18 cellular contexts compared by ENCODE assay signal in genomic region chr2:146532748-146533147, GRCh38.
DNase-seq lines count a peak whose midpoint lies in the region; ATAC-seq and TF ChIP-seq lines count a peak whose summit lies in the region.
"Had no signal": no experiment of that assay in that cellular context is flagged by ENCODE, and none has a peak within 500 bp of the region (broad histone marks: within the 10 kb centered on the region; RNA-seq: fewer than 3 reads in every experiment).

No MANE protein-coding gene starts in this region.

- TF ChIP-seq CTCF in H9 (conservative IDR thresholded peaks at IDR 0.05) (no peak), upper lobe of left lung (IDR thresholded peaks at IDR 0.05) (no peak)

- H3K4me1 ChIP-seq in H9 (ENCODE audit: insufficient read depth, low read length) = peaks cover 2% of the 10 kb centered on the region; the same call in 1 of the 2 replicates
- H3K4me1 ChIP-seq in mesendoderm (ENCODE audit: control insufficient read depth, low read depth, low read length) = no peaks in the 10 kb centered on the region
- no peaks in the 10 kb centered on the region for H3K4me1 ChIP-seq in upper lobe of left lung
- H3K4me1 ChIP-seq: BLaER1, Peyer's patch had no signal

- H3K27me3 ChIP-seq in H9 (ENCODE audit: insufficient read depth, low read length) (no peaks in the 10 kb centered on the region), mesendoderm (ENCODE audit: insufficient read depth, low read length, poor library complexity) (no peaks in the 10 kb centered on the region), upper lobe of left lung (no peaks in the 10 kb centered on the region)
- H3K27me3 ChIP-seq: BLaER1, Peyer's patch had no signal

- H3K4ac ChIP-seq in H9 (ENCODE audit: low read depth, low read length) (no peak overlapping the region), mesendoderm (ENCODE audit: low read depth, low read length) (no peak overlapping the region)

- no peak overlapping the region for H2BK20ac ChIP-seq in H9 (ENCODE audit: low read depth, low read length, poor library complexity, severe bottlenecking)

- ATAC-seq in HG02642 (IDR thresholded peaks at IDR 0.05; ENCODE audit: poor library complexity, unreplicated experiment) (no peak), upper lobe of left lung (ENCODE audit: low FRiP score in 2 of 2) (no peak)
- ATAC-seq in natural killer cell treated with Interleukin-12 subunit alpha and Interleukin-12 subunit beta and Interleukin-15 and Interleukin-18, amount 100 ng/mL, for 72 hours = no peak
- ATAC-seq: HCT116, Right ventricle myocardium inferior had no signal

- H2BK15ac ChIP-seq in H9 (ENCODE audit: low read depth, low read length) (no peak overlapping the region), mesendoderm (replicated peaks; ENCODE audit: low read depth) (no peak overlapping the region)

- H3K18ac ChIP-seq in H9 (ENCODE audit: insufficient read length, low read depth, low read length) (no peak overlapping the region), mesendoderm (ENCODE audit: low read length) (peak overlapping the region; percentile 41)

- H3K27me3 Mint-ChIP-seq in H9 (ENCODE audit: low read depth) = peaks cover 1% of the 10 kb centered on the region; the same call in 1 of the 2 replicates
- H3K27me3 Mint-ChIP-seq in natural killer cell treated with Interleukin-12 subunit alpha and Interleukin-12 subunit beta and Interleukin-15 and Interleukin-18, amount 100 ng/mL, for 72 hours = no peaks in the 10 kb centered on the region
- H3K27me3 Mint-ChIP-seq: CD4-positive, alpha-beta memory T cell had no signal

- H3K79me2 ChIP-seq in H9 (ENCODE audit: insufficient read depth, low read length) = no peaks in the 10 kb centered on the region
- no peaks in the 10 kb centered on the region for H3K79me2 ChIP-seq in mesendoderm (ENCODE audit: control insufficient read depth, insufficient read depth, low read length)

- H4K20me1 ChIP-seq in H9 (ENCODE audit: control insufficient read depth, insufficient read depth, insufficient read length) = no peaks in the 10 kb centered on the region
- H4K20me1 ChIP-seq: BLaER1 had no signal

- peak overlapping the region; percentile 73 for H2AFZ ChIP-seq in H9 (ENCODE audit: low read length)

- H3K4me3 ChIP-seq in mesendoderm (ENCODE audit: low read length) (no peak overlapping the region), upper lobe of left lung (no peak overlapping the region)
- H3K4me3 ChIP-seq: BLaER1, Peyer's patch had no signal

- no peak overlapping the region for H2BK120ac ChIP-seq in H9 (ENCODE audit: low read depth, low read length, poor library complexity, severe bottlenecking)
- H2BK120ac ChIP-seq in mesendoderm (ENCODE audit: low read depth, low read length) = peak overlapping the region; percentile 15

- H3K4me3 Mint-ChIP-seq in H9 = no peak overlapping the region
- no peak overlapping the region for H3K4me3 Mint-ChIP-seq in natural killer cell treated with Interleukin-12 subunit alpha and Interleukin-12 subunit beta and Interleukin-15 and Interleukin-18, amount 100 ng/mL, for 72 hours
- H3K4me3 Mint-ChIP-seq: CD4-positive, alpha-beta memory T cell had no signal

- peak overlapping the region in 2 of 3 experiments; percentile 8 to 68; a peak in 3 of 7 replicates for H3K27ac Mint-ChIP-seq in H9
- no peak overlapping the region for H3K27ac Mint-ChIP-seq in natural killer cell treated with Interleukin-12 subunit alpha and Interleukin-12 subunit beta and Interleukin-15 and Interleukin-18, amount 100 ng/mL, for 72 hours
- H3K27ac Mint-ChIP-seq: CD4-positive, alpha-beta memory T cell had no signal

- H3K79me1 ChIP-seq in H9 (ENCODE audit: insufficient read depth, low read depth, low read length, poor library complexity, severe bottlenecking) (no peaks in the 10 kb centered on the region), mesendoderm (ENCODE audit: low read length) (no peaks in the 10 kb centered on the region)

- no peak overlapping the region for H4K91ac ChIP-seq in H9 (ENCODE audit: insufficient read length, low read depth, low read length)

- H3K36me3 ChIP-seq in mesendoderm (ENCODE audit: control insufficient read depth, insufficient read depth, low read length) (no peaks in the 10 kb centered on the region), upper lobe of left lung (no peaks in the 10 kb centered on the region)
- H3K36me3 ChIP-seq: BLaER1, Peyer's patch had no signal

- H3K56ac ChIP-seq in H9 (ENCODE audit: insufficient read length, low read depth, low read length) (no peak overlapping the region), mesendoderm (ENCODE audit: low read length) (no peak overlapping the region)

- H3K9me3 Mint-ChIP-seq in H9 = peaks cover 12 to 16% of the 10 kb centered on the region in 2 experiments
- H3K9me3 Mint-ChIP-seq in natural killer cell treated with Interleukin-12 subunit alpha and Interleukin-12 subunit beta and Interleukin-15 and Interleukin-18, amount 100 ng/mL, for 72 hours = peaks cover 2% of the 10 kb centered on the region

- WGBS in H9 (ENCODE audit: extremely low coverage, insufficient read length, low lambda C conversion rate) = no CpG with 5 or more reads among the region's 1 CpG
- no CpG with 5 or more reads among the region's 1 CpG for WGBS in mesendoderm (ENCODE audit: extremely low coverage, insufficient coverage, low lambda C conversion rate)
- WGBS in upper lobe of left lung, 2 donors = 91 to 100% methylated on average over 1 of the region's 1 CpG

- no peak overlapping the region for H4K8ac ChIP-seq in H9 (replicated peaks; ENCODE audit: insufficient read length, low read depth, low read length)
- no peak overlapping the region for H4K8ac ChIP-seq in mesendoderm (ENCODE audit: low read depth, low read length)

- H3K27ac ChIP-seq in H9 (ENCODE audit: insufficient read length, low read depth, low read length) = no peak overlapping the region
- no peak overlapping the region for H3K27ac ChIP-seq in mesendoderm (ENCODE audit: low read depth, low read length)
- no peak overlapping the region for H3K27ac ChIP-seq in upper lobe of left lung
- H3K27ac ChIP-seq: BLaER1, Peyer's patch had no signal

- H2BK12ac ChIP-seq in H9 (ENCODE audit: insufficient read length, low read depth, low read length) = peak overlapping the region; percentile 33

- no peak for DNase-seq in H9
- DNase-seq in NCI-H1417 (lab: John Stamatoyannopoulos, UW) = peak in 2 of 3 experiments; percentile 62 to 90
- DNase-seq in NCI-H82 (lab: John Stamatoyannopoulos, UW) = peak; percentile 82
- DNase-seq in mesendoderm = no peak
- no peak for DNase-seq in upper lobe of left lung
- no peak for DNase-seq in natural killer cell treated with Interleukin-12 subunit alpha and Interleukin-12 subunit beta and Interleukin-15 and Interleukin-18, amount 100 ng/mL, for 72 hours (ENCODE audit: low spot score)
- DNase-seq: Calu3; CD4-positive, alpha-beta memory T cell; DND-41; NCI-H2107; NCI-H226; Peyer's patch; SW 1271; T-helper 2 cell had no signal

- H3K4me1 Mint-ChIP-seq in H9 = peaks cover 17 to 23% of the 10 kb centered on the region in 2 experiments
- no peaks in the 10 kb centered on the region for H3K4me1 Mint-ChIP-seq in natural killer cell treated with Interleukin-12 subunit alpha and Interleukin-12 subunit beta and Interleukin-15 and Interleukin-18, amount 100 ng/mL, for 72 hours (ENCODE audit: low read depth in 2 of 2)
- H3K4me1 Mint-ChIP-seq: CD4-positive, alpha-beta memory T cell had no signal

- TF ChIP-seq POLR2A in upper lobe of left lung (IDR thresholded peaks at IDR 0.05) = no peak

- TF ChIP-seq EP300 in upper lobe of left lung (IDR thresholded peaks at IDR 0.05) = no peak

- H3K36me3 Mint-ChIP-seq in H9 (ENCODE audit: insufficient read depth in 1 of 3, low read depth in 3 of 3) = peaks cover 15 to 26% (median 17%) of the 10 kb centered on the region in 3 experiments
- H3K36me3 Mint-ChIP-seq in natural killer cell treated with Interleukin-12 subunit alpha and Interleukin-12 subunit beta and Interleukin-15 and Interleukin-18, amount 100 ng/mL, for 72 hours = peaks cover 4% of the 10 kb centered on the region
- H3K36me3 Mint-ChIP-seq: CD4-positive, alpha-beta memory T cell had no signal

- H3K9ac ChIP-seq in H9 (ENCODE audit: extremely low read depth, insufficient read length, low read length) (no peak overlapping the region), mesendoderm (ENCODE audit: low read length) (no peak overlapping the region)
- H3K9ac ChIP-seq: BLaER1 had no signal

- no peak overlapping the region for H4K5ac ChIP-seq in H9 (ENCODE audit: insufficient read length, low read depth, low read length)
- H4K5ac ChIP-seq in mesendoderm (ENCODE audit: low read length) = no peak overlapping the region

- H2AK5ac ChIP-seq in H9 (ENCODE audit: insufficient read length, low read length) (no peak overlapping the region), mesendoderm (ENCODE audit: low read length) (no peak overlapping the region)

- no peak overlapping the region for H3T11ph ChIP-seq in H9 (ENCODE audit: low read length)

- H3K23ac ChIP-seq in H9 (ENCODE audit: insufficient read length, low read depth, low read length) (no peak overlapping the region), mesendoderm (ENCODE audit: low read length) (no peak overlapping the region)

- no peaks in the 10 kb centered on the region for H3K23me2 ChIP-seq in H9 (ENCODE audit: insufficient read length, low read depth, low read length, poor library complexity, severe bottlenecking)

- H3K14ac ChIP-seq in H9 (ENCODE audit: insufficient read depth, low read length) = no peak overlapping the region

- no peak overlapping the region for H2BK5ac ChIP-seq in H9 (ENCODE audit: insufficient read length, low read length)
- H2BK5ac ChIP-seq in mesendoderm (ENCODE audit: low read length) = no peak overlapping the region

- H3K4me2 ChIP-seq in H9 (ENCODE audit: insufficient read depth, insufficient read length, low read length) (no peak overlapping the region), mesendoderm (ENCODE audit: low read length) (no peak overlapping the region)
- H3K4me2 ChIP-seq: BLaER1 had no signal

- H3K9me3 ChIP-seq in H9 (ENCODE audit: control insufficient read depth, low read depth, low read length) = no peaks in the 10 kb centered on the region
- no peaks in the 10 kb centered on the region for H3K9me3 ChIP-seq in upper lobe of left lung
- H3K9me3 ChIP-seq: BLaER1, Peyer's patch had no signal

Comparison
In these comparisons a context has a peak if more than half of its experiments do, and no peak if none do; other contexts are left out.
1. DNase-seq: peak in NCI-H1417 (2 of 3) and NCI-H82 (single experiment); none in H9 (single experiment), mesendoderm (single experiment), upper lobe of left lung (0 of 2) and natural killer cell treated with Interleukin-12 subunit alpha and Interleukin-12 subunit beta and Interleukin-15 and Interleukin-18, amount 100 ng/mL, for 72 hours (single experiment).
2. H3K27ac Mint-ChIP-seq: peak in H9 (2 of 3); none in natural killer cell treated with Interleukin-12 subunit alpha and Interleukin-12 subunit beta and Interleukin-15 and Interleukin-18, amount 100 ng/mL, for 72 hours (0 of 2).